In the genomic region with DNA sequence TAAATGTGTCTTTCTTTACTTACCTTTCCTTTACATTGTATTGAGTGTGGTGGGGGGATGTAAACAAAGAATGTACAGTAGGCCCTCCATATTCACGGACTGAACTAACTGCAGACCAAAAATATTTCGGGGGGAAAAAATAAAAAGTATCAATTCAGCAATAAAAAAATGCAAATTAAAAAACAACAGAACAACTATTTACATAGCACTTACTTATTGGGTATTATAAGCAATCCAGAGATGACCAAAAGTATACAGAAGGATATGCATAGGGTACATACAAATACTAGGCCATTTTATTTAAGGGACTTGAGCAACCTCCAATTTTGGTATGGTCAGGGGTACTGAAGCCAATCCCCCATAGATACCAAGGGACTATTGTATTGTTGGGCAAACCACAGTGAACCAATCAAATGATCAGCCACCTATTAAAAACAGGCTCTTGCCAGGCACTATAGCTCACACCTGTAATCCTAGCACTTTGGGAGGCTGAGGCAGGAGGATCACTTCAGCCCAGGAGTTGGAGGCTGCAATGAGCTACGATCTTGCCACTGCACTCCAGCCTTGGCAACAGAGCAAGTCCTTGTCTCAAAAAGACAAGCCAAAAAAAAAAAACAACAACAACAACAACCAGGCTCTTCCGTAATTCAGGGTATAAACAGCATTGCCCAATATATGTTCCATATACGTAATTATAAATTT, we compare ENCODE assay signal across 1 cellular context.
TF ChIP-seq lines count a peak whose summit lies in the region.

No MANE protein-coding gene starts in this region.

TF ChIP-seq in A549, 52 proteins besides CTCF, POLR2A, EP300 and RAD21 (continued from another document):
- no peak for TF ChIP-seq MAZ (IDR thresholded peaks at IDR 0.05; ENCODE audit: borderline replicate concordance, low read depth, low read length)
- TF ChIP-seq KDM1A (IDR thresholded peaks at IDR 0.05; ENCODE audit: low read depth): no peak
- TF ChIP-seq MAFK (IDR thresholded peaks at IDR 0.05; ENCODE audit: partially characterized antibody): no peak
- TF ChIP-seq, protein P1, sequence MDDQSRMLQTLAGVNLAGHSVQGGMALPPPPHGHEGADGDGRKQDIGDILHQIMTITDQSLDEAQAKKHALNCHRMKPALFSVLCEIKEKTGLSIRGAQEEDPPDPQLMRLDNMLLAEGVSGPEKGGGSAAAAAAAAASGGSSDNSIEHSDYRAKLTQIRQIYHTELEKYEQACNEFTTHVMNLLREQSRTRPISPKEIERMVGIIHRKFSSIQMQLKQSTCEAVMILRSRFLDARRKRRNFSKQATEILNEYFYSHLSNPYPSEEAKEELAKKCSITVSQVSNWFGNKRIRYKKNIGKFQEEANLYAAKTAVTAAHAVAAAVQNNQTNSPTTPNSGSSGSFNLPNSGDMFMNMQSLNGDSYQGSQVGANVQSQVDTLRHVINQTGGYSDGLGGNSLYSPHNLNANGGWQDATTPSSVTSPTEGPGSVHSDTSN (IDR thresholded peaks at IDR 0.05): no peak
- no peak for TF ChIP-seq GATA3 (IDR thresholded peaks at IDR 0.05; ENCODE audit: borderline replicate concordance)
- no peak for TF ChIP-seq CBX2 (IDR thresholded peaks at IDR 0.05; ENCODE audit: borderline replicate concordance, low read depth)
- no peak for TF ChIP-seq HEYL (CRISPR knock-in tag; IDR thresholded peaks at IDR 0.05)
